1 cellular context compared by ENCODE assay signal in the genomic region with DNA sequence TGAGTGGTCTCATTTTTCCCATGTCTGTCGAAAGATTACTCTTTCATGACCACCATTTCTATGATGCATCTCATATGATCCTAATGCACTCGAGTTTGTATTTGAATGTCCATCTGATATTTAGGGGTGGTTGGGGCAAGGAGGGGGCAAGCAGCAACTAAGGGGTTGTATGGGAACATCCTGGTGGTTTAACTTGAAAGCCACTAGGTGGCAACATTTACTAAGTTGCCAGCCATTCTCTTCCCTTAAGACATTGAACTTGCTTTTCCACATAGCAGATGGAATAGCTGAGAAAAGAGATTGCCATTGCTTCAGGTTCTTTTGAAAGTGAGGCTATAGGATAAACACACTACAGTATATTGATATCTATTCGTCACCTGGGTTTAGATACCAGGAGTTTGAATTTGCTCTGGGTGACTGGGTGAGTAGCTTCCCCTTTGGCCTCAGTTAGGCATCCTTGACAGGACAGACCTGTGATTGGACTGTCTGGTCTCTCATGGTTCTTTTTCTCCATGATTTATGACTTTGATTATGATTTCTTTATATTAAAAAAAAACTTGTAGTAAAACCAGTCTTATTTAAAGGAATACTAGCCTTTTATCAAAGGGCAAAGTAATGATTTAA.
TF ChIP-seq lines count a peak whose summit lies in the region.

No MANE protein-coding gene starts in this region.

TF ChIP-seq in HepG2, 621 proteins besides CTCF, POLR2A, EP300 and RAD21 (continued from another document):
- TF ChIP-seq, protein P1, sequence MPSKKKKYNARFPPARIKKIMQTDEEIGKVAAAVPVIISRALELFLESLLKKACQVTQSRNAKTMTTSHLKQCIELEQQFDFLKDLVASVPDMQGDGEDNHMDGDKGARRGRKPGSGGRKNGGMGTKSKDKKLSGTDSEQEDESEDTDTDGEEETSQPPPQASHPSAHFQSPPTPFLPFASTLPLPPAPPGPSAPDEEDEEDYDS (CRISPR knock-in tag; IDR thresholded peaks at IDR 0.05): no peak
- TF ChIP-seq, protein P2, sequence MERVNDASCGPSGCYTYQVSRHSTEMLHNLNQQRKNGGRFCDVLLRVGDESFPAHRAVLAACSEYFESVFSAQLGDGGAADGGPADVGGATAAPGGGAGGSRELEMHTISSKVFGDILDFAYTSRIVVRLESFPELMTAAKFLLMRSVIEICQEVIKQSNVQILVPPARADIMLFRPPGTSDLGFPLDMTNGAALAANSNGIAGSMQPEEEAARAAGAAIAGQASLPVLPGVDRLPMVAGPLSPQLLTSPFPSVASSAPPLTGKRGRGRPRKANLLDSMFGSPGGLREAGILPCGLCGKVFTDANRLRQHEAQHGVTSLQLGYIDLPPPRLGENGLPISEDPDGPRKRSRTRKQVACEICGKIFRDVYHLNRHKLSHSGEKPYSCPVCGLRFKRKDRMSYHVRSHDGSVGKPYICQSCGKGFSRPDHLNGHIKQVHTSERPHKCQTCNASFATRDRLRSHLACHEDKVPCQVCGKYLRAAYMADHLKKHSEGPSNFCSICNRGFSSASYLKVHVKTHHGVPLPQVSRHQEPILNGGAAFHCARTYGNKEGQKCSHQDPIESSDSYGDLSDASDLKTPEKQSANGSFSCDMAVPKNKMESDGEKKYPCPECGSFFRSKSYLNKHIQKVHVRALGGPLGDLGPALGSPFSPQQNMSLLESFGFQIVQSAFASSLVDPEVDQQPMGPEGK (CRISPR knock-in tag; IDR thresholded peaks at IDR 0.05): 0 out of 2 replicates have a peak, but pooled peaks have one; percentile 25
- TF ChIP-seq SAP130 (CRISPR knock-in tag; IDR thresholded peaks at IDR 0.05; ENCODE audit: low read depth) (no peak), STAG1 (CRISPR knock-in tag; IDR thresholded peaks at IDR 0.05) (peak; percentile 81)
